In the genomic region with DNA sequence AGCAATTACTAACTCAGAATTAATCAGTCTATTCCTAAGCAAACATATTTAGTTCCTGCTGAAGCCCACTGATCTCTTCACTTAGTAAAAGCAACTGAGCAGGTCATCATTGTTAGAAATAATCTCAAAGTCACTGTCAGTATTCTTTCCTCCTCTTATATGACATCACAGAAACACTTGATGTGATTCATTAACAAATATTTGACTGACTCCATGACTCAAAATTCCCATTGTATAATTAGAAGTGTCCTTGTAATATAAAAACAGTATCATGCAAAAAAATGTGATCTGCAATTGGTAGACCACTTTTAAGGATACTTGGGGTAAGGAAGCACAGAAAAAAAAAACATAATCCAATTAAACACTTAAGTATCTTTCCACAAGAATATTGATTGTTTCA, we compare ENCODE assay signal across 16 cellular contexts.
"Had no signal": no experiment of that assay in that cellular context is flagged by ENCODE, and none has a peak within 500 bp of the region (broad histone marks: within the 10 kb centered on the region; RNA-seq: fewer than 3 reads in every experiment).

No MANE protein-coding gene starts in this region.

- H3K4me1 Mint-ChIP-seq: activated CD8-positive, alpha-beta memory T cell treated with anti-CD3 and anti-CD28 coated beads, Interleukin-2, amount 10 ng/mL, durations not matched to agents 7 days and 5 days; activated naive CD4-positive, alpha-beta T cell treated with anti-CD3 and anti-CD28 coated beads, Interleukin-2, amount 10 ng/mL, durations not matched to agents 7 days and 5 days; nephron progenitor cell had no signal

- DNase-seq: activated CD4-positive, alpha-beta memory T cell treated with anti-CD3 and anti-CD28 coated beads for 36 hours; activated CD8-positive, alpha-beta memory T cell treated with anti-CD3 and anti-CD28 coated beads, Interleukin-2, amount 10 ng/mL, durations not matched to agents 7 days and 5 days; activated naive CD4-positive, alpha-beta T cell treated with anti-CD3 and anti-CD28 coated beads, Interleukin-2, amount 10 ng/mL, durations not matched to agents 7 days and 5 days; activated T-cell treated with anti-CD3 and anti-CD28 coated beads, Interleukin-2, amount 50 U/mL, for 1 hour; glutamatergic neuron; hypothalamus; nephron progenitor cell; psoas muscle; spleen; stimulated activated naive CD8-positive, alpha-beta T cell treated with anti-CD3 and anti-CD28 coated beads, Interleukin-15, amount 100 ng/mL, for 72 hours; T-helper 1 cell; T1000 had no signal

- H3K27me3 Mint-ChIP-seq: activated CD4-positive, alpha-beta memory T cell treated with anti-CD3 and anti-CD28 coated beads for 36 hours; activated CD8-positive, alpha-beta memory T cell treated with anti-CD3 and anti-CD28 coated beads, Interleukin-2, amount 10 ng/mL, durations not matched to agents 7 days and 5 days; activated naive CD4-positive, alpha-beta T cell treated with anti-CD3 and anti-CD28 coated beads, Interleukin-2, amount 10 ng/mL, durations not matched to agents 7 days and 5 days; stimulated activated naive CD8-positive, alpha-beta T cell treated with anti-CD3 and anti-CD28 coated beads, Interleukin-15, amount 100 ng/mL, for 72 hours; type B pancreatic cell had no signal

- H3K4me3 ChIP-seq: cardiac muscle cell, psoas muscle, spleen had no signal

- H3K9me3 ChIP-seq: psoas muscle had no signal

- H3K27ac Mint-ChIP-seq: activated CD4-positive, alpha-beta memory T cell treated with anti-CD3 and anti-CD28 coated beads for 36 hours; activated CD8-positive, alpha-beta memory T cell treated with anti-CD3 and anti-CD28 coated beads, Interleukin-2, amount 10 ng/mL, durations not matched to agents 7 days and 5 days; activated naive CD4-positive, alpha-beta T cell treated with anti-CD3 and anti-CD28 coated beads, Interleukin-2, amount 10 ng/mL, durations not matched to agents 7 days and 5 days; activated T-helper 2 cell treated with anti-CD3 and anti-CD28 coated beads, Interferon-gamma antibody, Interleukin-2, Interleukin-4, amounts not matched to agents 10 μg/mL and 5 μg/mL and 100 μg/mL, durations not matched to agents 14 hours and 24 hours and 36 hours; nephron progenitor cell; type B pancreatic cell had no signal

- ATAC-seq: activated CD8-positive, alpha-beta memory T cell treated with anti-CD3 and anti-CD28 coated beads, Interleukin-2, amount 10 ng/mL, durations not matched to agents 7 days and 5 days; psoas muscle; sciatic nerve; stimulated activated naive CD8-positive, alpha-beta T cell treated with anti-CD3 and anti-CD28 coated beads, Interleukin-15, amount 100 ng/mL, for 72 hours had no signal

- H3K9me3 Mint-ChIP-seq: activated T-helper 2 cell treated with anti-CD3 and anti-CD28 coated beads, Interferon-gamma antibody, Interleukin-2, Interleukin-4, amounts not matched to agents 10 μg/mL and 5 μg/mL and 100 μg/mL, durations not matched to agents 14 hours and 24 hours and 36 hours; nephron progenitor cell had no signal

- H3K36me3 ChIP-seq: cardiac muscle cell had no signal

- H3K27ac ChIP-seq: cardiac muscle cell, psoas muscle, spleen had no signal

- H3K27me3 ChIP-seq: cardiac muscle cell, spleen had no signal

- H3K4me1 ChIP-seq: psoas muscle, spleen had no signal

- H3K36me3 Mint-ChIP-seq: activated naive CD4-positive, alpha-beta T cell treated with anti-CD3 and anti-CD28 coated beads, Interleukin-2, amount 10 ng/mL, durations not matched to agents 7 days and 5 days; type B pancreatic cell had no signal

- H3K4me3 Mint-ChIP-seq: activated CD4-positive, alpha-beta memory T cell treated with anti-CD3 and anti-CD28 coated beads for 36 hours; activated CD8-positive, alpha-beta memory T cell treated with anti-CD3 and anti-CD28 coated beads, Interleukin-2, amount 10 ng/mL, durations not matched to agents 7 days and 5 days; activated naive CD4-positive, alpha-beta T cell treated with anti-CD3 and anti-CD28 coated beads, Interleukin-2, amount 10 ng/mL, durations not matched to agents 7 days and 5 days; nephron progenitor cell; stimulated activated naive CD8-positive, alpha-beta T cell treated with anti-CD3 and anti-CD28 coated beads, Interleukin-15, amount 100 ng/mL, for 72 hours; type B pancreatic cell had no signal
